Comparison of ENCODE assay signal across 8 cellular contexts in the genomic region with DNA sequence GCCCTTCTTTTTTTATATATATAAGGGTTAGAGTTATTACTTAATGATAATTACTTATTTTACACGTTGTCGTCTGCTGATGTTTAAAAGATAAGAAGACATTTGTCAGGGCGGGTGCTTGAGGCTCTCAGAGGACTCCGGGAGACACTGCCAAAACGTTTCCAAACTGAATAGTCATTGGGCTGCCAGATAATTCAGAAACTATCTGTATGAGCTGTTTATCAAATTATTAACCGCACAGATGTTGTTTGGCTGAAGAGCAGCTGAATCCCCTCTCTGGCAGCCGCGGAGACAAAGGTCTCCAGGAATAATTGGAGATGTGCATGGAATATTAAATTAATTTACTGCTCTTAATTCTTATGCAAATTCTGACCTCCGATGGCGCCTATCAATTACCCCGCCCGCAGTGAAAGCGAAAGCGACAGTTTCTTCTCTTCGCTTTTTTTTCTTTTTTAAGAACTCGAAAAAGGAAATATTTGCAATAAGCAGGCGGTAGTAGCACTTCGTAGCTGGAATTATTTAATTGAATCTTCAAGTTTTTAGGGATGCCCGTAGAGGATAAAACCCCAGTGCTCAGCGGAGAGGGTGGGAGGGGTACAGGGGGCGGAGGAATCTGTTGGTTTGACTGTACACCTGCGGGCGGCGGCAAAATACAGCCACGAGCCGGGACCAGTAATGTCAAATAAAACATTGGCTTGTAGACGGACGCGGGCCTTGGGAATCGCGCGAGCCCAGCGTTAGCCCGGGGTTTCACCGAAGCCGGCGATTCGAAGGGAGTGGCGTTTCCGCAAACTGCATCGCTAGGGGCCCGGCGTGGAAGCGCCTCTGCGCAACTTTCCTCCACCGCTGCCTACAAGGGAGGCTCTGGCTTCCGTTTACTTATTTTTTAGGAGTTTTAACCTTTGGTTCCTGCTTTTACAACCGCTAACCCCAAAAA. TPM values are rescaled to one million over a fixed set of nuclear protein-coding genes. Genes with fewer than 3 reads are reported as not detected.
DNase-seq lines count a peak whose midpoint lies in the region; ATAC-seq and TF ChIP-seq lines count a peak whose summit lies in the region.

No MANE protein-coding gene starts in this region.

- H3K36me3 Mint-ChIP-seq in activated CD4-positive, alpha-beta T cell treated with anti-CD3 and anti-CD28 coated beads, Interleukin-2, amount 10 ng/mL, durations not matched to agents 7 days and 5 days (ENCODE audit: low read depth): peaks cover 3% of the 10 kb centered on the region

- WGBS in mammary epithelial cell (ENCODE audit: low coverage, missing lambda C conversion rate): 8% methylated on average over 20 of the region's 48 CpGs
- 2 to 6% methylated on average over 48 of the region's 48 CpGs for WGBS in lung, 2 donors

- CTCF ChIA-PET in activated CD4-positive, alpha-beta T cell treated with anti-CD3 and anti-CD28 coated beads, Interleukin-2, amount 10 ng/mL, durations not matched to agents 7 days and 5 days (lab: Charles Lee): interaction anchor here (0.6 to 1.4 kb wide), 2 partner anchors 25 to 405 kb away, joined by 4 read pairs; no protein-coding TSS in a partner anchor
- CTCF ChIA-PET in mammary epithelial cell (lab: Charles Lee; ENCODE audit: low non-redundant PET): interaction anchor here (0.7 kb wide), 1 partner anchor 405 kb away, joined by 4 read pairs; no protein-coding TSS in a partner anchor

- peak overlapping the region; percentile 79 for H3K4me3 Mint-ChIP-seq in activated CD4-positive, alpha-beta T cell treated with anti-CD3 and anti-CD28 coated beads, Interleukin-2, amount 10 ng/mL, durations not matched to agents 7 days and 5 days

- H3K27me3 Mint-ChIP-seq in activated CD4-positive, alpha-beta T cell treated with anti-CD3 and anti-CD28 coated beads, Interleukin-2, amount 10 ng/mL, durations not matched to agents 7 days and 5 days: peaks cover 86% of the 10 kb centered on the region

- H3K9me3 Mint-ChIP-seq in activated CD4-positive, alpha-beta T cell treated with anti-CD3 and anti-CD28 coated beads, Interleukin-2, amount 10 ng/mL, durations not matched to agents 7 days and 5 days: no peaks in the 10 kb centered on the region

- intact Hi-C loops in mammary epithelial cell (cut with micrococcal nuclease): loop anchor here (1.0 kb wide), 1 partner anchor 25 kb away; no protein-coding TSS in a partner anchor

- H3K27ac ChIP-seq in RWPE2 (ENCODE audit: poor library complexity, severe bottlenecking) (no peak overlapping the region), mammary epithelial cell (ENCODE audit: insufficient read depth, low read depth, low read length) (no peak overlapping the region), lung (ENCODE audit: low read depth in 1 of 2, low read length in 1 of 2) (no peak overlapping the region)

- H3K36me3 ChIP-seq in RWPE2 (ENCODE audit: low read depth): no peaks in the 10 kb centered on the region
- no peaks in the 10 kb centered on the region for H3K36me3 ChIP-seq in mammary epithelial cell (ENCODE audit: insufficient read depth, low read length)
- H3K36me3 ChIP-seq in lung (ENCODE audit: control insufficient read depth in 2 of 2, insufficient read depth in 2 of 2, low read length in 2 of 2): no peaks in the 10 kb centered on the region

- BruUV-seq in mammary epithelial cell (replicated peaks; lab: Mats Ljungman, UMichigan): no TSS peak

- in situ Hi-C loops in mammary epithelial cell (cut with MboI; ENCODE audit: low sequenced_read_pairs in 2 of 2): no loop called here

- peak; percentile 66 for DNase-seq in activated CD4-positive, alpha-beta T cell treated with anti-CD3 and anti-CD28 coated beads, Interleukin-2, amount 10 ng/mL, durations not matched to agents 7 days and 5 days
- DNase-seq in activated CD4-positive, alpha-beta T cell treated with anti-CD3 and anti-CD28 coated beads, Interleukin-2, amount 50 U/mL, for 4 hours: no peak
- no peak for DNase-seq in RWPE2 (ENCODE audit: low spot score)
- DNase-seq in mammary epithelial cell: no peak
- peak; percentile 45 for DNase-seq in lung (ENCODE audit: low spot score)
- peak; percentile 22 for DNase-seq in superior temporal gyrus (ENCODE audit: extremely low spot score)
- DNase-seq in NCI-H2107 (lab: John Stamatoyannopoulos, UW): no peak

- peaks cover 4% of the 10 kb centered on the region for H3K4me1 ChIP-seq in RWPE2 (ENCODE audit: insufficient read depth, poor library complexity, severe bottlenecking)
- peaks cover 15% of the 10 kb centered on the region for H3K4me1 ChIP-seq in mammary epithelial cell (ENCODE audit: insufficient read depth, low read length)
- peaks cover 0 to 19% of the 10 kb centered on the region in 2 donors for H3K4me1 ChIP-seq in lung (ENCODE audit: control insufficient read depth in 2 of 2, insufficient read depth in 2 of 2, low read length in 2 of 2)

- POLR2A ChIA-PET in activated CD4-positive, alpha-beta T cell treated with anti-CD3 and anti-CD28 coated beads, Interleukin-2, amount 10 ng/mL, durations not matched to agents 7 days and 5 days (lab: Charles Lee): no interaction called here

- H3K4me1 Mint-ChIP-seq in activated CD4-positive, alpha-beta T cell treated with anti-CD3 and anti-CD28 coated beads, Interleukin-2, amount 10 ng/mL, durations not matched to agents 7 days and 5 days: peaks cover 51% of the 10 kb centered on the region

- no peaks in the 10 kb centered on the region for H3K79me2 ChIP-seq in mammary epithelial cell (ENCODE audit: insufficient read depth, low read length)

- H3K27me3 ChIP-seq in RWPE2 (ENCODE audit: insufficient read depth, poor library complexity, severe bottlenecking) (peaks cover 91% of the 10 kb centered on the region), mammary epithelial cell (ENCODE audit: insufficient read depth, low read length) (peaks cover 57% of the 10 kb centered on the region), lung (ENCODE audit: control insufficient read depth, insufficient read depth) (peaks cover 2% of the 10 kb centered on the region)

- ATAC-seq in HG03439 (IDR thresholded peaks at IDR 0.05; ENCODE audit: unreplicated experiment) (peak; percentile 53), RWPE2 (ENCODE audit: low read depth) (peak; percentile 37; the same call in 2 of the 3 replicates), lung (ENCODE audit: insufficient read depth, low FRiP score) (no peak)

- dilution Hi-C loops in mammary epithelial cell (cut with HindIII; ENCODE audit: low sequenced_read_pairs): no loop called here

- peak overlapping the region; percentile 5 for H3K4me3 ChIP-seq in RWPE2 (ENCODE audit: severe bottlenecking)
- peak overlapping the region; percentile 34 to 44 (median 40) for H3K4me3 ChIP-seq in mammary epithelial cell (replicated peaks in 1 of 3; ENCODE audit: insufficient read depth in 1 of 3, low read depth in 2 of 3, low read length in 3 of 3)
- H3K4me3 ChIP-seq in lung: peak overlapping the region; percentile 24

- H3K9me3 ChIP-seq in RWPE2 (ENCODE audit: severe bottlenecking): no peaks in the 10 kb centered on the region
- no peaks in the 10 kb centered on the region for H3K9me3 ChIP-seq in mammary epithelial cell (replicated peaks; ENCODE audit: insufficient read depth, low read length)
- peaks cover 0 to 10% of the 10 kb centered on the region in 2 donors for H3K9me3 ChIP-seq in lung (ENCODE audit: control insufficient read depth in 2 of 2, insufficient read depth in 1 of 2, low read length in 1 of 2)

- H3K4me2 ChIP-seq in mammary epithelial cell (ENCODE audit: insufficient read depth, low read depth, low read length): peak overlapping the region; percentile 67

- no peak overlapping the region for H2AFZ ChIP-seq in mammary epithelial cell (ENCODE audit: low read depth, low read length)

- no peak overlapping the region for H3K9ac ChIP-seq in mammary epithelial cell (ENCODE audit: insufficient read depth, low read length)

- TF ChIP-seq CTCF in RWPE2 (IDR thresholded peaks at IDR 0.05; ENCODE audit: poor library complexity, severe bottlenecking): no peak
- no peak for TF ChIP-seq CTCF in mammary epithelial cell (conservative IDR thresholded peaks at IDR 0.05 in 1 of 2, IDR thresholded peaks at IDR 0.05 in 1 of 2; ENCODE audit: extremely low read depth in 1 of 2, insufficient read depth in 1 of 2, low read depth in 1 of 2, low read length in 2 of 2)
- no peak for TF ChIP-seq CTCF in lung (IDR thresholded peaks at IDR 0.05; ENCODE audit: control extremely low read depth, extremely low read depth)

- no peaks in the 10 kb centered on the region for H4K20me1 ChIP-seq in mammary epithelial cell (ENCODE audit: insufficient read depth, low read length)

- peak overlapping the region; percentile 89 for H3K27ac Mint-ChIP-seq in activated CD4-positive, alpha-beta T cell treated with anti-CD3 and anti-CD28 coated beads, Interleukin-2, amount 10 ng/mL, durations not matched to agents 7 days and 5 days

RNA-seq across cellular contexts. Expression of gene LINC00237, which starts 6.2 kb away (rescaled TPM):
- not detected for total RNA-seq in activated CD4-positive, alpha-beta T cell treated with anti-CD3 and anti-CD28 coated beads, Interleukin-2, amount 10 ng/mL, durations not matched to agents 7 days and 5 days
- total RNA-seq in mammary epithelial cell (not detected), lung (not detected)
- polyA plus RNA-seq in mammary epithelial cell (not detected), lung (under 1 TPM in 1 of 2 donors, not detected in 1; 0.03 TPM)
- not detected for polyA minus RNA-seq in mammary epithelial cell

RNA-seq across cellular contexts. Expression of gene KIZ, which starts 26.0 kb away (rescaled TPM):
- 10 to 100 TPM; 13.6 to 15.3 TPM for total RNA-seq in activated CD4-positive, alpha-beta T cell treated with anti-CD3 and anti-CD28 coated beads, Interleukin-2, amount 10 ng/mL, durations not matched to agents 7 days and 5 days
- total RNA-seq in mammary epithelial cell (10 to 100 TPM; 18.3 to 56.1 TPM), lung (10 to 100 TPM in 1 of 2 donors, 1 to 10 TPM in 1; 9.4 to 22.5 TPM)
- polyA plus RNA-seq in mammary epithelial cell (19.4 TPM), lung (1 to 10 TPM; 4.1 to 8.8 TPM)
- 7.8 TPM for polyA minus RNA-seq in mammary epithelial cell

Comparison
In these comparisons a context has a peak if more than half of its experiments do, and no peak if none do; other contexts are left out.
1. DNase-seq: peak in activated CD4-positive, alpha-beta T cell treated with anti-CD3 and anti-CD28 coated beads, Interleukin-2, amount 10 ng/mL, durations not matched to agents 7 days and 5 days (single experiment), lung (single experiment) and superior temporal gyrus (single experiment); none in activated CD4-positive, alpha-beta T cell treated with anti-CD3 and anti-CD28 coated beads, Interleukin-2, amount 50 U/mL, for 4 hours (0 of 2), RWPE2 (single experiment), mammary epithelial cell (single experiment) and NCI-H2107 (single experiment).
2. Peak in every context shown above with its lines, with median percentiles within 50 percentile points of each other: H3K4me3 ChIP-seq.